In the genomic region with DNA sequence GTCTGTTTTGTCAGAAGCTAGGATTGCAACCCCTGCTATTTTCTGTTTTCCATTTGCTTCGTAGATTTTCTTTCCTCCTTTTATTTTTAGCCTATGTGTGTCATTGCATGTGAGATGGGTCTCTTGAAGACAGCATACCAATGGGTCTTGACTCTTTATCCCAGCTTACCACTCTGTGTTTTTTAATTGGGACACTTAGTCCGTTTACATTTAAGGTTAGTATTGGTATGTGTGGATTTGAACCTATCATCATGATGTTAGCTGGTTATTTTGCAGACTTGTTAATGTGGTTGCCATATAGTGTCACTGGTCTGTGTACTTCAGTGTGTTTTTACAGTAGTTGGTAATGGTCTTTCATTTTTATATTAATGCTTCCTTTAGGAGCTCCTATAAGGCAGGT, we compare ENCODE assay signal across 34 cellular contexts.
"Had no signal": no experiment of that assay in that cellular context is flagged by ENCODE, and none has a peak within 500 bp of the region (broad histone marks: within the 10 kb centered on the region; RNA-seq: fewer than 3 reads in every experiment).

No MANE protein-coding gene starts in this region.

- H3K36me3 ChIP-seq: MG63 had no signal

- H3K4me3 ChIP-seq: MG63 had no signal

- H3K27me3 ChIP-seq: MG63 had no signal

- H3K27ac ChIP-seq: KMS-11 had no signal

- DNase-seq: Karpas-422, Kasumi-1, MG63, MM.1S, MV-4-11, NCI-H1048, NCI-H1092, NCI-H1092 treated with DMSO at 0.1 percent for 48 hours, NCI-H1105, NCI-H1105 treated with DMSO at 0.1 percent for 48 hours, NCI-H1417, NCI-H1417 treated with DMSO at 0.1 percent for 48 hours, NCI-H1436, NCI-H1436 treated with DMSO at 0.1 percent for 48 hours, NCI-H146, NCI-H1694, NCI-H1694 treated with DMSO at 0.1 percent for 48 hours, NCI-H187, NCI-H187 treated with DMSO at 0.1 percent for 48 hours, NCI-H1930, NCI-H2029, NCI-H2029 treated with DMSO at 0.1 percent for 48 hours, NCI-H2081, NCI-H2081 treated with DMSO at 0.1 percent for 48 hours, NCI-H2107, NCI-H2171, NCI-H2171 treated with DMSO at 0.1 percent for 48 hours, NCI-H2227 treated with DMSO at 0.1 percent for 48 hours, NCI-H226, NCI-H345, NCI-H446, NCI-H446 treated with DMSO at 0.1 percent for 48 hours, NCI-H510A had no signal
